ENCODE assay signal across 16 cellular contexts in genomic region chr2:144942516-144943256, GRCh38.
DNase-seq lines count a peak whose midpoint lies in the region; ATAC-seq, FAIRE-seq and TF ChIP-seq lines count a peak whose summit lies in the region.
"Had no signal": no experiment of that assay in that cellular context is flagged by ENCODE, and none has a peak within 500 bp of the region (broad histone marks: within the 10 kb centered on the region; RNA-seq: fewer than 3 reads in every experiment).

No MANE protein-coding gene starts in this region.

- peak overlapping the region; percentile 70 for H4K91ac ChIP-seq in IMR-90 (ENCODE audit: insufficient read depth, low read depth, low read length)

- no peak for TF ChIP-seq RAD21 in IMR-90 (IDR thresholded peaks at IDR 0.05; ENCODE audit: low read length)

- FAIRE-seq in keratinocyte (lab: Jason Lieb, UNC) = peak; percentile 51
- FAIRE-seq: G401.6 had no signal

- peak overlapping the region; percentile 86 for H2BK5ac ChIP-seq in IMR-90 (ENCODE audit: low read depth, low read length, poor library complexity, severe bottlenecking)

- H3K4me2 ChIP-seq in IMR-90 (ENCODE audit: low read depth, low read length) (peak overlapping the region; percentile 56; the same call in 1 of the 2 replicates), keratinocyte (ENCODE audit: control insufficient read depth, extremely low read depth, insufficient read depth, low read depth, low read length) (peak overlapping the region; percentile 46)
- H3K4me2 ChIP-seq: neural progenitor cell had no signal

- 0 out of 2 replicates have a peak overlapping the region, but pooled peaks have one; percentile 3 for H3K56ac ChIP-seq in IMR-90 (ENCODE audit: extremely low read depth, insufficient read depth, low read length)

- peak; percentile 65 for ATAC-seq in IMR-90 (ENCODE audit: low read depth)
- ATAC-seq: stimulated activated naive CD8-positive, alpha-beta T cell treated with anti-CD3 and anti-CD28 coated beads, Interleukin-15, amount 100 ng/mL, for 72 hours had no signal

- peak overlapping the region; percentile 93; the same call in 2 of the 3 replicates for H2BK15ac ChIP-seq in IMR-90 (ENCODE audit: low read depth, low read length)

- H3K9me3 ChIP-seq in IMR-90 (ENCODE audit: control insufficient read depth, insufficient read depth, low read length) = no peaks in the 10 kb centered on the region
- no peaks in the 10 kb centered on the region for H3K9me3 ChIP-seq in keratinocyte (ENCODE audit: control insufficient read depth, low read depth, low read length)

- WGBS in IMR-90 (ENCODE audit: extremely low coverage in 2 of 2, insufficient read length in 1 of 2), 2 experiments = no CpG with 5 or more reads among the region's 8 CpGs

- H3K4ac ChIP-seq in IMR-90 (ENCODE audit: low read depth, low read length) = peak overlapping the region; percentile 67

- intact Hi-C loops in IMR-90 (cut with micrococcal nuclease) = loop anchor here (5.0 kb wide), 1 partner anchor 420 kb away; the partner anchor contains the start of gene ZEB2

- H3K18ac ChIP-seq in IMR-90 (ENCODE audit: low read depth, low read length) = peak overlapping the region; percentile 46; the same call in 1 of the 2 replicates

- peak overlapping the region; percentile 64; the same call in 1 of the 2 replicates for H4K5ac ChIP-seq in IMR-90 (ENCODE audit: low read depth, low read length)

- peaks cover 68% of the 10 kb centered on the region for H3K4me1 ChIP-seq in ACC112 (ENCODE audit: control insufficient read depth, insufficient read depth, low read length, unreplicated experiment)
- H3K4me1 ChIP-seq in IMR-90 (ENCODE audit: control insufficient read depth, insufficient read depth, low read length) = peaks cover 9% of the 10 kb centered on the region
- H3K4me1 ChIP-seq in keratinocyte (ENCODE audit: control insufficient read depth, extremely low read depth, insufficient read depth, low read length) = peaks cover 49% of the 10 kb centered on the region
- H3K4me1 ChIP-seq: neural progenitor cell had no signal

- H2BK120ac ChIP-seq in IMR-90 (ENCODE audit: low read depth, low read length) = peak overlapping the region; percentile 86

- peak overlapping the region; percentile 60 for H2AFZ ChIP-seq in ACC112 (ENCODE audit: low read length, unreplicated experiment)
- peak overlapping the region; percentile 70 for H2AFZ ChIP-seq in IMR-90 (replicated peaks; ENCODE audit: low read length, poor library complexity)
- peak overlapping the region; percentile 53 for H2AFZ ChIP-seq in keratinocyte (ENCODE audit: control insufficient read depth, low read length)
- H2AFZ ChIP-seq: neural progenitor cell had no signal

- no peaks in the 10 kb centered on the region for H3K79me1 ChIP-seq in IMR-90 (ENCODE audit: low read depth in 1 of 2, low read length in 2 of 2)

- H3K9ac ChIP-seq in IMR-90 (ENCODE audit: low read depth, low read length) = no peak overlapping the region
- no peak overlapping the region for H3K9ac ChIP-seq in keratinocyte (ENCODE audit: control insufficient read depth, extremely low read depth, insufficient read depth, low read length)
- H3K9ac ChIP-seq: neural progenitor cell had no signal

- H3K27me3 ChIP-seq in ACC112 (ENCODE audit: insufficient read depth, low read length) (no peaks in the 10 kb centered on the region), IMR-90 (ENCODE audit: control insufficient read depth, insufficient read depth, low read length) (no peaks in the 10 kb centered on the region), keratinocyte (ENCODE audit: control insufficient read depth, extremely low read depth, insufficient read depth, low read length) (no peaks in the 10 kb centered on the region)
- H3K27me3 ChIP-seq: neural progenitor cell had no signal

- no peaks in the 10 kb centered on the region for H4K20me1 ChIP-seq in IMR-90 (ENCODE audit: insufficient read depth, low read length)
- H4K20me1 ChIP-seq in keratinocyte (ENCODE audit: control insufficient read depth, extremely low read depth, insufficient read depth, low read length) = no peaks in the 10 kb centered on the region

- dilution Hi-C loops in IMR-90 (cut with HindIII; ENCODE audit: low sequenced_read_pairs, unreplicated experiment) = no loop called here
- dilution Hi-C loops in keratinocyte (cut with MboI; ENCODE audit: extremely low pct_ligation_motif_present, low sequenced_read_pairs) = no loop called here

- H2AK5ac ChIP-seq in IMR-90 (ENCODE audit: low read depth, low read length) = peak overlapping the region; percentile 95

- H3K9me1 ChIP-seq in IMR-90 (ENCODE audit: insufficient read depth, low read length) = peaks cover 4% of the 10 kb centered on the region
- H3K9me1 ChIP-seq in keratinocyte (ENCODE audit: control insufficient read depth, extremely low read depth, insufficient read depth, low read length) = no peaks in the 10 kb centered on the region

- in situ Hi-C loops in IMR-90 (cut with MboI; ENCODE audit: low sequenced_read_pairs) = no loop called here
- in situ Hi-C loops in GM13976 (cut with MboI; ENCODE audit: low sequenced_read_pairs, unreplicated experiment) = no loop called here

- POLR2A ChIA-PET in IMR-90 (lab: Charles Lee; ENCODE audit: unreplicated experiment) = no interaction called here

- H3K14ac ChIP-seq in IMR-90 (replicated peaks; ENCODE audit: low read depth, low read length) = peak overlapping the region; percentile 65; the same call in 1 of the 2 replicates

- H3K79me2 ChIP-seq in ACC112 (ENCODE audit: control insufficient read depth, insufficient read depth, low read length, unreplicated experiment) = no peaks in the 10 kb centered on the region
- no peaks in the 10 kb centered on the region for H3K79me2 ChIP-seq in keratinocyte (ENCODE audit: control insufficient read depth, insufficient read depth, low read length)

- peak overlapping the region; percentile 97 for H2BK20ac ChIP-seq in IMR-90 (ENCODE audit: low read depth, low read length)

- TF ChIP-seq CTCF in IMR-90 (conservative IDR thresholded peaks at IDR 0.05; ENCODE audit: low read depth, low read length) (no peak), keratinocyte (optimal IDR thresholded peaks at IDR 0.05 in 1 of 3, IDR thresholded peaks at IDR 0.05 in 1 of 3, conservative IDR thresholded peaks at IDR 0.05 in 1 of 3; ENCODE audit: extremely low read depth in 1 of 3, insufficient read depth in 2 of 3, low read length in 3 of 3) (no peak), GM13976 (IDR thresholded peaks at IDR 0.05; ENCODE audit: borderline replicate concordance, control extremely low read depth, extremely low read depth, insufficient read depth, missing control alignments) (no peak)

- H3K4me3 ChIP-seq in ACC112 (ENCODE audit: low read depth, low read length) (peak overlapping the region; percentile 36), IMR-90 (ENCODE audit: insufficient read depth, low read depth, low read length) (no peak overlapping the region), keratinocyte (ENCODE audit: control insufficient read depth in 2 of 3, extremely low read depth in 1 of 3, insufficient read depth in 2 of 3, low read depth in 1 of 3, low read length in 3 of 3) (peak overlapping the region in 1 of 3 experiments; percentile 10)
- H3K4me3 ChIP-seq: neural progenitor cell had no signal

- peak overlapping the region; percentile 26 for H2AK9ac ChIP-seq in IMR-90 (replicated peaks; ENCODE audit: low read depth, low read length, poor library complexity)

- H3K27ac ChIP-seq in ACC112 (ENCODE audit: low read depth, low read length) = peak overlapping the region; percentile 97
- H3K27ac ChIP-seq in IMR-90 (ENCODE audit: insufficient read depth, low read length) = no peak overlapping the region
- no peak overlapping the region for H3K27ac ChIP-seq in keratinocyte (ENCODE audit: control insufficient read depth, insufficient read depth, low read length)
- H3K27ac ChIP-seq: neural progenitor cell had no signal

- TF ChIP-seq POLR2A in IMR-90 (IDR thresholded peaks at IDR 0.05; ENCODE audit: low read depth, low read length) = no peak

- DNase-seq in IMR-90 = peak; percentile 81
- peak; percentile 67 for DNase-seq in amniotic epithelial cell (ENCODE audit: low read depth)
- DNase-seq in keratinocyte (ENCODE audit: low read depth, low spot score) = no peak
- DNase-seq in kidney glomerular epithelial cell (lab: John Stamatoyannopoulos, UW) = no peak
- no peak for DNase-seq in GM13976 (ENCODE audit: low spot score)
- no peak for DNase-seq in activated CD4-positive, alpha-beta T cell treated with anti-CD3 and anti-CD28 coated beads for 48 hours
- DNase-seq in NCI-H2029 (lab: John Stamatoyannopoulos, UW) = no peak
- DNase-seq: activated CD4-positive, alpha-beta T cell treated with anti-CD3 and anti-CD28 coated beads, Interleukin-2, amount 50 U/mL, for 1 hour; activated naive CD4-positive, alpha-beta T cell treated with anti-CD3 and anti-CD28 coated beads, Interleukin-2, amount 50 U/mL, for 16 hours; endodermal cell; MM.1S; NCI-H446 treated with DMSO at 0.1 percent for 48 hours; stimulated activated naive CD8-positive, alpha-beta T cell treated with anti-CD3 and anti-CD28 coated beads, Interleukin-15, amount 100 ng/mL, for 72 hours had no signal

- peak overlapping the region; percentile 27 to 52 for H4K8ac ChIP-seq in IMR-90 (ENCODE audit: low read depth in 2 of 2, low read length in 2 of 2)

- CTCF ChIA-PET in IMR-90 (lab: Yijun Ruan, JAX) = interaction anchor here (0.8 kb wide), 1 partner anchor 420 kb away, joined by 3 read pairs; no protein-coding TSS in a partner anchor

- H3K23ac ChIP-seq in IMR-90 (ENCODE audit: low read depth, low read length) = peak overlapping the region; percentile 39

- BruUV-seq in IMR-90 (replicated peaks; lab: Mats Ljungman, UMichigan) = no TSS peak

- H3K36me3 ChIP-seq in ACC112 (ENCODE audit: insufficient read depth, low read length) = no peaks in the 10 kb centered on the region
- no peaks in the 10 kb centered on the region for H3K36me3 ChIP-seq in IMR-90 (ENCODE audit: control insufficient read depth, insufficient read depth, low read length)
- H3K36me3 ChIP-seq in keratinocyte (ENCODE audit: control insufficient read depth in 2 of 2, extremely low read depth in 1 of 2, insufficient read depth in 2 of 2, low read length in 2 of 2) = no peaks in the 10 kb centered on the region
- H3K36me3 ChIP-seq: neural progenitor cell had no signal

TF ChIP-seq in IMR-90, 13 proteins besides CTCF, POLR2A, EP300 and RAD21:
- TF ChIP-seq SMC3 (IDR thresholded peaks at IDR 0.05; ENCODE audit: low read depth, low read length) = no peak
- 0 out of 2 replicates have a peak, but pooled peaks have one; percentile 25 for TF ChIP-seq FOS (IDR thresholded peaks at IDR 0.05; ENCODE audit: low read depth, low read length)
- TF ChIP-seq RFX5 (IDR thresholded peaks at IDR 0.05; ENCODE audit: low read depth, low read length) = no peak
- no peak for TF ChIP-seq RCOR1 (IDR thresholded peaks at IDR 0.05; ENCODE audit: insufficient replicate concordance, low read length)

Comparison
In these comparisons a context has a peak if more than half of its experiments do, and no peak if none do; other contexts are left out.
1. DNase-seq: peak in IMR-90 (single experiment) and amniotic epithelial cell (single experiment); none in keratinocyte (single experiment), kidney glomerular epithelial cell (single experiment), GM13976 (single experiment), activated CD4-positive, alpha-beta T cell treated with anti-CD3 and anti-CD28 coated beads for 48 hours (single experiment) and NCI-H2029 (single experiment).
2. Peak in every context shown above with its lines, with median percentiles within 50 percentile points of each other: H2AFZ ChIP-seq.